ENCODE assay signal across 8 cellular contexts in genomic region chr2:157837851-157838441, GRCh38. TPM values are rescaled to one million over a fixed set of nuclear protein-coding genes. Genes with fewer than 3 reads are reported as not detected.
DNase-seq lines count a peak whose midpoint lies in the region; ATAC-seq and TF ChIP-seq lines count a peak whose summit lies in the region.

No MANE protein-coding gene starts in this region.

- 63 to 67% methylated on average over 8 to 11 of the region's 13 CpGs for WGBS in mesodermal cell (ENCODE audit: insufficient coverage in 2 of 2), 2 experiments

- no peak overlapping the region for H3K27ac Mint-ChIP-seq in CD8-positive, alpha-beta memory T cell
- peak overlapping the region; percentile 87 for H3K27ac Mint-ChIP-seq in chondrocyte (ENCODE audit: unreplicated experiment)

- DNase-seq in CD8-positive, alpha-beta memory T cell, result no peak
- DNase-seq in NCI-H2029 treated with DMSO at 0.1 percent for 48 hours (lab: John Stamatoyannopoulos, UW), result peak; percentile 90
- DNase-seq in chondrocyte (ENCODE audit: low spot score), result no peak
- DNase-seq in NK-92 treated with Interleukin-12 subunit alpha and Interleukin-12 subunit beta, amount 100 ng/mL, for 24 hours (lab: John Stamatoyannopoulos, UW), result no peak
- DNase-seq in HEK293T (ENCODE audit: extremely low spot score), result no peak

- no peak overlapping the region for H3K4me3 Mint-ChIP-seq in CD8-positive, alpha-beta memory T cell
- peak overlapping the region; percentile 48 for H3K4me3 Mint-ChIP-seq in chondrocyte (ENCODE audit: unreplicated experiment)

- no peaks in the 10 kb centered on the region for H3K9me3 Mint-ChIP-seq in CD8-positive, alpha-beta memory T cell
- no peaks in the 10 kb centered on the region for H3K9me3 Mint-ChIP-seq in chondrocyte (ENCODE audit: low read depth)

- no peaks in the 10 kb centered on the region for H3K9me3 ChIP-seq in CD8-positive, alpha-beta memory T cell (ENCODE audit: low read length)
- H3K9me3 ChIP-seq in mesodermal cell (ENCODE audit: control insufficient read depth, low read length), result no peaks in the 10 kb centered on the region

- peak overlapping the region; percentile 29 for H3K27ac ChIP-seq in CD8-positive, alpha-beta memory T cell (ENCODE audit: low read depth, low read length)
- peak overlapping the region; percentile 93 for H3K27ac ChIP-seq in mesodermal cell (ENCODE audit: low read depth, low read length, severe bottlenecking)

- H3K36me3 Mint-ChIP-seq in CD8-positive, alpha-beta memory T cell, result peaks cover 0 to 35% (median 5%) of the 10 kb centered on the region in 3 donors
- H3K36me3 Mint-ChIP-seq in chondrocyte (ENCODE audit: low read depth), result no peaks in the 10 kb centered on the region

- H3K4me1 Mint-ChIP-seq in CD8-positive, alpha-beta memory T cell, result peaks cover 21 to 76% (median 36%) of the 10 kb centered on the region in 3 donors
- peaks cover 80% of the 10 kb centered on the region for H3K4me1 Mint-ChIP-seq in chondrocyte (ENCODE audit: low read depth)

- ATAC-seq in GM21723 (IDR thresholded peaks at IDR 0.05; ENCODE audit: unreplicated experiment) (no peak), GM19452 (IDR thresholded peaks at IDR 0.05; ENCODE audit: unreplicated experiment) (no peak)

- POLR2A ChIA-PET in CD8-positive, alpha-beta memory T cell (lab: Charles Lee), result no interaction called here
- POLR2A ChIA-PET in HEK293T (lab: Yijun Ruan, JAX), result interaction anchor here (2.6 kb wide), 1 partner anchor 38 kb away, joined by 8 read pairs; the partner anchor contains the start of gene ACVR1

- H3K27me3 ChIP-seq in CD8-positive, alpha-beta memory T cell (ENCODE audit: insufficient read depth, low read length, poor library complexity, severe bottlenecking), result no peaks in the 10 kb centered on the region

- H3K27me3 Mint-ChIP-seq in CD8-positive, alpha-beta memory T cell, result no peaks in the 10 kb centered on the region
- no peaks in the 10 kb centered on the region for H3K27me3 Mint-ChIP-seq in chondrocyte (ENCODE audit: low read depth)

- CTCF ChIA-PET in CD8-positive, alpha-beta memory T cell (lab: Charles Lee), result no interaction called here
- CTCF ChIA-PET in HEK293T (lab: Yijun Ruan, JAX), result no interaction called here

- H3K36me3 ChIP-seq in CD8-positive, alpha-beta memory T cell (ENCODE audit: insufficient read depth, low read length), result no peaks in the 10 kb centered on the region
- H3K36me3 ChIP-seq in mesodermal cell (ENCODE audit: control insufficient read depth, insufficient read depth, low read length), result peaks cover 4% of the 10 kb centered on the region

- H3K4me3 ChIP-seq in CD8-positive, alpha-beta memory T cell (ENCODE audit: low read length), result no peak overlapping the region
- no peak overlapping the region for H3K4me3 ChIP-seq in mesodermal cell (ENCODE audit: extremely low read depth, insufficient read depth, low read length, poor library complexity, severe bottlenecking)

- H3K4me1 ChIP-seq in CD8-positive, alpha-beta memory T cell (ENCODE audit: insufficient read depth, low read length), result peaks cover 5% of the 10 kb centered on the region
- peaks cover 32% of the 10 kb centered on the region for H3K4me1 ChIP-seq in mesodermal cell (ENCODE audit: control insufficient read depth, insufficient read depth, low read length, poor library complexity, severe bottlenecking)

- no peak for TF ChIP-seq CTCF in chondrocyte (IDR thresholded peaks at IDR 0.05)

TF ChIP-seq in HEK293T, 16 proteins besides CTCF, POLR2A, EP300 and RAD21:
- TF ChIP-seq NFRKB (IDR thresholded peaks at IDR 0.05) (no peak), BHLHE40 (IDR thresholded peaks at IDR 0.05; ENCODE audit: borderline replicate concordance) (no peak), LEF1 (IDR thresholded peaks at IDR 0.05; ENCODE audit: borderline replicate concordance) (no peak), SUZ12 (IDR thresholded peaks at IDR 0.05) (no peak), HDGF (IDR thresholded peaks at IDR 0.05; ENCODE audit: borderline replicate concordance) (no peak), ARNT (IDR thresholded peaks at IDR 0.05) (no peak), ELF4 (IDR thresholded peaks at IDR 0.05) (no peak), TARDBP (IDR thresholded peaks at IDR 0.05) (no peak), PKNOX1 (IDR thresholded peaks at IDR 0.05) (no peak), FOXK2 (IDR thresholded peaks at IDR 0.05) (no peak), CTBP1 (IDR thresholded peaks at IDR 0.05; ENCODE audit: borderline replicate concordance) (no peak), FOXA1 (IDR thresholded peaks at IDR 0.05) (no peak)

RNA-seq across cellular contexts. Expression of gene ACVR1, which starts 38.2 kb away (rescaled TPM):
- total RNA-seq in CD8-positive, alpha-beta memory T cell, result 10 to 100 TPM; 14.8 to 18.3 TPM
- polyA plus RNA-seq in CD8-positive, alpha-beta memory T cell, result 9.5 TPM
- 53.1 to 81.7 TPM (median 76.9 TPM) in 3 replicates for total RNA-seq in chondrocyte
- polyA plus RNA-seq in mesodermal cell (2013, experiment 1 of 2), result 34.3 TPM
- polyA plus RNA-seq in mesodermal cell (2013, experiment 2 of 2), result 35.2 TPM
